Comparison of ENCODE assay signal across 1 cellular context in genomic region chr20:54106162-54106561, GRCh38.
TF ChIP-seq lines count a peak whose summit lies in the region.

No MANE protein-coding gene starts in this region.

TF ChIP-seq in GM12878, 131 proteins besides CTCF, POLR2A, EP300 and RAD21:
- TF ChIP-seq MEF2A (IDR thresholded peaks at IDR 0.05; ENCODE audit: insufficient read depth, low read depth, low read length) (no peak), NFXL1 (IDR thresholded peaks at IDR 0.05; ENCODE audit: borderline replicate concordance) (0 out of 2 replicates have a peak, but pooled peaks have one; percentile 21)
